13 cellular contexts compared by ENCODE assay signal in genomic region chr5:157323107-157323706, GRCh38. TPM values are rescaled to one million over a fixed set of nuclear protein-coding genes. Genes with fewer than 3 reads are reported as not detected.
DNase-seq lines count a peak whose midpoint lies in the region; ATAC-seq, FAIRE-seq and TF ChIP-seq lines count a peak whose summit lies in the region.
"Had no signal": no experiment of that assay in that cellular context is flagged by ENCODE, and none has a peak within 500 bp of the region (broad histone marks: within the 10 kb centered on the region; RNA-seq: fewer than 3 reads in every experiment).

No MANE protein-coding gene starts in this region.

- H3K27me3 ChIP-seq in astrocyte (ENCODE audit: insufficient read depth, low read length) (no peaks in the 10 kb centered on the region), suprapubic skin (no peaks in the 10 kb centered on the region)
- H3K27me3 ChIP-seq: ascending aorta, neutrophil had no signal

- H3K9me3 ChIP-seq in astrocyte (ENCODE audit: insufficient read depth, low read depth, low read length) (no peaks in the 10 kb centered on the region), kidney (ENCODE audit: control insufficient read depth in 1 of 2, low read length in 2 of 2) (no peaks in the 10 kb centered on the region), suprapubic skin (no peaks in the 10 kb centered on the region)
- H3K9me3 ChIP-seq: ascending aorta had no signal

- H3K4me3 Mint-ChIP-seq in astrocyte (ENCODE audit: unreplicated experiment), result no peak overlapping the region

- no peak overlapping the region for H3K27ac Mint-ChIP-seq in astrocyte (ENCODE audit: unreplicated experiment)

- H4K20me1 ChIP-seq in astrocyte (ENCODE audit: insufficient read depth, low read length), result no peaks in the 10 kb centered on the region

- H3K36me3 ChIP-seq in astrocyte (ENCODE audit: insufficient read depth, low read length), result no peaks in the 10 kb centered on the region
- peaks cover 41 to 74% of the 10 kb centered on the region in 2 donors for H3K36me3 ChIP-seq in kidney (ENCODE audit: control insufficient read depth in 1 of 2, insufficient read depth in 2 of 2, low read length in 2 of 2)
- H3K36me3 ChIP-seq in suprapubic skin, result no peaks in the 10 kb centered on the region

- intact Hi-C loops in kidney (cut with DNase I), result no loop called here

- no peak for TF ChIP-seq EP300 in suprapubic skin (IDR thresholded peaks at IDR 0.05)

- H3K9ac ChIP-seq in astrocyte (ENCODE audit: low read length) (no peak overlapping the region), kidney (ENCODE audit: low read length in 2 of 2) (no peak overlapping the region)

- no peaks in the 10 kb centered on the region for H3K27me3 Mint-ChIP-seq in astrocyte (ENCODE audit: low read depth, unreplicated experiment)

- DNase-seq in astrocyte (ENCODE audit: low read depth) (no peak), kidney (peak; percentile 49), putamen (ENCODE audit: low spot score) (no peak), suprapubic skin (ENCODE audit: low spot score in 2 of 2) (no peak)
- no peak for DNase-seq in activated CD4-positive, CD25-positive, alpha-beta regulatory T cell treated with anti-CD3 and anti-CD28 coated beads, Interleukin-2, amount 50 U/mL, for 72 hours
- DNase-seq: NCI-H1694 treated with DMSO at 0.1 percent for 48 hours; stimulated activated CD4-positive, alpha-beta T cell treated with anti-CD3 and anti-CD28 coated beads, Interleukin-15, amount 100 ng/mL, for 24 hours had no signal

- H2AFZ ChIP-seq in astrocyte (ENCODE audit: low read depth, low read length), result no peak overlapping the region

- H3K4me1 ChIP-seq in astrocyte (ENCODE audit: insufficient read depth, low read length), result no peaks in the 10 kb centered on the region
- H3K4me1 ChIP-seq in kidney (ENCODE audit: control insufficient read depth in 1 of 2, insufficient read depth in 1 of 2, low read depth in 1 of 2, low read length in 2 of 2), result peaks cover 15 to 24% of the 10 kb centered on the region in 2 donors
- no peaks in the 10 kb centered on the region for H3K4me1 ChIP-seq in suprapubic skin
- H3K4me1 ChIP-seq: ascending aorta had no signal

- H3K4me2 ChIP-seq in astrocyte (ENCODE audit: low read length), result no peak overlapping the region

- no peaks in the 10 kb centered on the region for H3K79me2 ChIP-seq in astrocyte (ENCODE audit: insufficient read depth, low read length)

- H3K27ac ChIP-seq in C4-2B (no peak overlapping the region), astrocyte (ENCODE audit: low read depth, low read length) (no peak overlapping the region), kidney (ENCODE audit: low read depth in 2 of 2, low read length in 2 of 2) (no peak overlapping the region), suprapubic skin (no peak overlapping the region)
- H3K27ac ChIP-seq: ascending aorta had no signal

- FAIRE-seq in astrocyte (lab: Jason Lieb, UNC), result no peak
- no peak for FAIRE-seq in kidney (lab: Jason Lieb, UNC)
- FAIRE-seq: HTR-8/SVneo had no signal

- no peak for TF ChIP-seq POLR2A in suprapubic skin (IDR thresholded peaks at IDR 0.05)

- peaks cover 25% of the 10 kb centered on the region for H3K36me3 Mint-ChIP-seq in astrocyte (ENCODE audit: low read depth, unreplicated experiment)

- H3K4me1 Mint-ChIP-seq in astrocyte (ENCODE audit: low read depth, unreplicated experiment), result no peaks in the 10 kb centered on the region

- 80% methylated on average over 9 of the region's 10 CpGs for WGBS in suprapubic skin

- H3K4me3 ChIP-seq in astrocyte (ENCODE audit: insufficient read depth, low read depth, low read length), result no peak overlapping the region
- H3K4me3 ChIP-seq in kidney (ENCODE audit: low read length in 2 of 2), result no peak overlapping the region
- H3K4me3 ChIP-seq in suprapubic skin, result no peak overlapping the region
- H3K4me3 ChIP-seq: ascending aorta had no signal

- no peak for ATAC-seq in GM18909 (IDR thresholded peaks at IDR 0.05; ENCODE audit: poor library complexity, unreplicated experiment)

- TF ChIP-seq CTCF in C4-2B (conservative IDR thresholded peaks at IDR 0.05), result peak; percentile 17
- peak; percentile 55; the same call in 2 of the 3 replicates for TF ChIP-seq CTCF in GM12872 (IDR thresholded peaks at IDR 0.05; ENCODE audit: insufficient read depth, low read depth, low read length)
- TF ChIP-seq CTCF in astrocyte (IDR thresholded peaks at IDR 0.05; ENCODE audit: insufficient read depth, low read depth, low read length), result peak; percentile 4
- peak; percentile 10 for TF ChIP-seq CTCF in kidney (IDR thresholded peaks at IDR 0.05; ENCODE audit: borderline replicate concordance, extremely low read depth, insufficient read depth)
- TF ChIP-seq CTCF in suprapubic skin (IDR thresholded peaks at IDR 0.05), result no peak

- no peaks in the 10 kb centered on the region for H3K9me3 Mint-ChIP-seq in astrocyte (ENCODE audit: unreplicated experiment)

RNA-seq across cellular contexts. Expression of gene CYFIP2, which starts 57.3 kb away (rescaled TPM):
- total RNA-seq in astrocyte (82.7 and 96.8 TPM in 2 replicates), kidney (128 TPM), suprapubic skin (10 to 100 TPM; 12.7 to 17.1 (median 14.9) TPM)
- 217 TPM for polyA plus RNA-seq in kidney (ENCODE audit: insufficient read depth, low read depth, low replicate concordance)

Comparison
In these comparisons a context has a peak if more than half of its experiments do, and no peak if none do; other contexts are left out.
1. CTCF ChIP-seq: peak in C4-2B (single experiment), GM12872 (single experiment), astrocyte (single experiment) and kidney (single experiment); none in suprapubic skin (0 of 2).